In genomic region chr7:85535974-85536729, GRCh38 we compare ENCODE assay signal across 21 cellular contexts.
"Had no signal": no experiment of that assay in that cellular context is flagged by ENCODE, and none has a peak within 500 bp of the region (broad histone marks: within the 10 kb centered on the region; RNA-seq: fewer than 3 reads in every experiment).

No MANE protein-coding gene starts in this region.

- H3K27me3 Mint-ChIP-seq: naive thymus-derived CD4-positive, alpha-beta T cell; stimulated activated memory B cell treated with anti-CD40 and anti-IgM and Interleukin-4, amounts not matched to agents 10 μg/mL and 1 μg/mL and 100 μg/mL, for 72 hours; stimulated activated naive CD8-positive, alpha-beta T cell treated with anti-CD3 and anti-CD28 coated beads, Interleukin-15, Interleukin-2, amounts not matched to agents 100 ng/mL and 50 ng/mL, for 24 hours had no signal

- H3K4me3 ChIP-seq: dorsolateral prefrontal cortex, hepatocyte, spleen, tibial artery, upper lobe of left lung, uterus had no signal

- H3K36me3 Mint-ChIP-seq: naive thymus-derived CD4-positive, alpha-beta T cell; stimulated activated memory B cell treated with anti-CD40 and anti-IgM and Interleukin-4, amounts not matched to agents 10 μg/mL and 1 μg/mL and 100 μg/mL, for 72 hours had no signal

- H3K27ac Mint-ChIP-seq: naive thymus-derived CD4-positive, alpha-beta T cell; nephron progenitor cell; stimulated activated memory B cell treated with anti-CD40 and anti-IgM and Interleukin-4, amounts not matched to agents 10 μg/mL and 1 μg/mL and 100 μg/mL, for 72 hours; stimulated activated naive CD8-positive, alpha-beta T cell treated with anti-CD3 and anti-CD28 coated beads, Interleukin-15, Interleukin-2, amounts not matched to agents 100 ng/mL and 50 ng/mL, for 24 hours had no signal

- H3K4me1 Mint-ChIP-seq: naive thymus-derived CD4-positive, alpha-beta T cell; nephron progenitor cell; stimulated activated memory B cell treated with anti-CD40 and anti-IgM and Interleukin-4, amounts not matched to agents 10 μg/mL and 1 μg/mL and 100 μg/mL, for 72 hours had no signal

- ATAC-seq: foreskin keratinocyte; naive thymus-derived CD4-positive, alpha-beta T cell; sciatic nerve; stimulated activated memory B cell treated with anti-CD40 and anti-IgM and Interleukin-4, amounts not matched to agents 10 μg/mL and 1 μg/mL and 100 μg/mL, for 72 hours had no signal

- DNase-seq: cortex of kidney; dorsolateral prefrontal cortex; effector CD8-positive, alpha-beta T cell; foreskin keratinocyte; head of caudate nucleus; kidney glomerular epithelial cell; mesendoderm; naive thymus-derived CD4-positive, alpha-beta T cell; nephron progenitor cell; posterior cingulate gyrus; spleen; stimulated activated CD4-positive, alpha-beta T cell treated with anti-CD3 and anti-CD28 coated beads, Interleukin-15, amount 100 ng/mL, for 24 hours; stimulated activated CD4-positive, alpha-beta T cell treated with anti-CD3 and anti-CD28 coated beads, Interleukin-1b, Interleukin-23, amount 100 ng/mL, for 48 hours; stimulated activated CD4-positive, alpha-beta T cell treated with anti-CD3 and anti-CD28 coated beads, Interleukin-4, amount 100 ng/mL, for 24 hours; tibial artery; upper lobe of left lung; uterus had no signal

- H3K4me3 Mint-ChIP-seq: naive thymus-derived CD4-positive, alpha-beta T cell; nephron progenitor cell; stimulated activated memory B cell treated with anti-CD40 and anti-IgM and Interleukin-4, amounts not matched to agents 10 μg/mL and 1 μg/mL and 100 μg/mL, for 72 hours; stimulated activated naive CD8-positive, alpha-beta T cell treated with anti-CD3 and anti-CD28 coated beads, Interleukin-15, Interleukin-2, amounts not matched to agents 100 ng/mL and 50 ng/mL, for 24 hours had no signal

- H3K9me3 Mint-ChIP-seq: stimulated activated naive CD8-positive, alpha-beta T cell treated with anti-CD3 and anti-CD28 coated beads, Interleukin-15, Interleukin-2, amounts not matched to agents 100 ng/mL and 50 ng/mL, for 24 hours had no signal
